Comparison of ENCODE assay signal across 9 cellular contexts in genomic region chr6:43628392-43629103, GRCh38. TPM values are rescaled to one million over a fixed set of nuclear protein-coding genes. Genes with fewer than 3 reads are reported as not detected.
A peak's percentile ranks its signal among the peaks of the same experiment; 100 is the strongest.
DNase-seq lines count a peak whose midpoint lies in the region; ATAC-seq and TF ChIP-seq lines count a peak whose summit lies in the region.
"Had no signal": no experiment of that assay in that cellular context is flagged by ENCODE, and none has a peak within 500 bp of the region (broad histone marks: within the 10 kb centered on the region; RNA-seq: fewer than 3 reads in every experiment).

No MANE protein-coding gene starts in this region.

- H3K9me2 ChIP-seq in GM23338 (ENCODE audit: insufficient read depth) = no peaks in the 10 kb centered on the region

- WGBS in endodermal cell (ENCODE audit: insufficient coverage in 1 of 2, insufficient read length in 1 of 2), 2 experiments = 15 to 23% methylated on average over 9 to 25 of the region's 25 CpGs

- peak; percentile 32 for DNase-seq in COR-L47 (lab: John Stamatoyannopoulos, UW)
- peak; percentile 89 for DNase-seq in GM23338 (ENCODE audit: low spot score)
- DNase-seq in NCI-H2171 treated with DMSO at 0.1 percent for 48 hours (lab: John Stamatoyannopoulos, UW) = peak; percentile 72
- DNase-seq in activated CD8-positive, alpha-beta T cell treated with anti-CD3 and anti-CD28 coated beads, Interleukin-2, amount 10 ng/mL, durations not matched to agents 7 days and 5 days = peak; percentile 76
- DNase-seq in endodermal cell = peak; percentile 87
- DNase-seq in mesothelial cell of epicardium (ENCODE audit: low spot score in 2 of 2, unreplicated experiment in 2 of 2) = peak in 1 of 2 experiments; percentile 58
- DNase-seq in stimulated activated naive CD4-positive, alpha-beta T cell (lab: John Stamatoyannopoulos, UW) = peak; percentile 19 to 61 (median 50)

- peaks cover 35% of the 10 kb centered on the region for H3K36me3 Mint-ChIP-seq in GM23338 (ENCODE audit: low read depth)
- H3K36me3 Mint-ChIP-seq in activated CD8-positive, alpha-beta T cell treated with anti-CD3 and anti-CD28 coated beads, Interleukin-2, amount 10 ng/mL, durations not matched to agents 7 days and 5 days (ENCODE audit: low read depth) = peaks cover 45% of the 10 kb centered on the region
- peaks cover 33% of the 10 kb centered on the region for H3K36me3 Mint-ChIP-seq in endodermal cell (ENCODE audit: low read depth)
- H3K36me3 Mint-ChIP-seq in mesothelial cell of epicardium = peaks cover 18% of the 10 kb centered on the region

- peak overlapping the region; percentile 71 for H3K9ac ChIP-seq in endodermal cell (ENCODE audit: extremely low read depth, low read length, poor library complexity, severe bottlenecking)

- H3K79me2 ChIP-seq in GM23338 (replicated peaks; ENCODE audit: insufficient read depth) = peaks cover 19% of the 10 kb centered on the region

- H3K4me3 ChIP-seq in GM23338 (peak overlapping the region; percentile 86), endodermal cell (ENCODE audit: low read length) (peak overlapping the region; percentile 99)

- H3K36me3 ChIP-seq in GM23338 (ENCODE audit: insufficient read depth) (peaks cover 3% of the 10 kb centered on the region; the same call in 1 of the 2 replicates), endodermal cell (ENCODE audit: control insufficient read depth, insufficient read depth, low read length) (peaks cover 36% of the 10 kb centered on the region)

- peak overlapping the region; percentile 91; the same call in 1 of the 2 replicates for H2AFZ ChIP-seq in GM23338

- peaks cover 6% of the 10 kb centered on the region for H3K27me3 Mint-ChIP-seq in GM23338 (ENCODE audit: insufficient read depth, low read depth, poor library complexity)
- no peaks in the 10 kb centered on the region for H3K27me3 Mint-ChIP-seq in activated CD8-positive, alpha-beta T cell treated with anti-CD3 and anti-CD28 coated beads, Interleukin-2, amount 10 ng/mL, durations not matched to agents 7 days and 5 days (ENCODE audit: low read depth)
- H3K27me3 Mint-ChIP-seq in endodermal cell (ENCODE audit: insufficient read depth) = no peaks in the 10 kb centered on the region
- no peaks in the 10 kb centered on the region for H3K27me3 Mint-ChIP-seq in mesothelial cell of epicardium (ENCODE audit: low read depth)

- peaks cover 7% of the 10 kb centered on the region for H4K20me1 ChIP-seq in GM23338 (replicated peaks; ENCODE audit: insufficient read depth)

- H3K27ac ChIP-seq in GM23338 (ENCODE audit: low read depth) = peak overlapping the region; percentile 90
- peak overlapping the region; percentile 66 for H3K27ac ChIP-seq in endodermal cell (ENCODE audit: low read depth, low read length)

- no peaks in the 10 kb centered on the region for H3K9me3 ChIP-seq in endodermal cell (ENCODE audit: control insufficient read depth, low read length)

- peak; percentile 51 for ATAC-seq in GM23338
- ATAC-seq in activated CD8-positive, alpha-beta T cell treated with anti-CD3 and anti-CD28 coated beads, Interleukin-2, amount 10 ng/mL, durations not matched to agents 7 days and 5 days = peak; percentile 28
- ATAC-seq in HG03196 (IDR thresholded peaks at IDR 0.05; ENCODE audit: unreplicated experiment) = no peak

- peak overlapping the region; percentile 93 for H3K4me2 ChIP-seq in GM23338

- TF ChIP-seq CTCF in GM23338 (conservative IDR thresholded peaks at IDR 0.05; ENCODE audit: low read depth in 2 of 2) (no peak), endodermal cell (conservative IDR thresholded peaks at IDR 0.05) (no peak), mesothelial cell of epicardium (IDR thresholded peaks at IDR 0.05; ENCODE audit: unreplicated experiment) (no peak)

- CTCF ChIA-PET in activated CD8-positive, alpha-beta T cell treated with anti-CD3 and anti-CD28 coated beads, Interleukin-2, amount 10 ng/mL, durations not matched to agents 7 days and 5 days (lab: Charles Lee) = interaction anchor here (0.9 to 2.0 kb wide), 6 partner anchors 8 to 141 kb away, joined by 3 to 9 read pairs (median 4); partner anchors contain the start of gene VEGFA

- H3K9me3 Mint-ChIP-seq in GM23338 (no peaks in the 10 kb centered on the region), endodermal cell (no peaks in the 10 kb centered on the region), mesothelial cell of epicardium (no peaks in the 10 kb centered on the region)
- H3K9me3 Mint-ChIP-seq in activated CD8-positive, alpha-beta T cell treated with anti-CD3 and anti-CD28 coated beads, Interleukin-2, amount 10 ng/mL, durations not matched to agents 7 days and 5 days (ENCODE audit: insufficient read depth) = no peaks in the 10 kb centered on the region

- POLR2A ChIA-PET in activated CD8-positive, alpha-beta T cell treated with anti-CD3 and anti-CD28 coated beads, Interleukin-2, amount 10 ng/mL, durations not matched to agents 7 days and 5 days (lab: Charles Lee) = interaction anchor here (1.0 to 2.5 kb wide), 17 partner anchors 9 to 649 kb away, joined by 3 to 19 read pairs (median 4); partner anchors contain the start of genes HSP90AB1, PEX6, POLH and POLR1C

- peak overlapping the region; percentile 100 for H3K27ac Mint-ChIP-seq in GM23338
- peak overlapping the region; percentile 100 for H3K27ac Mint-ChIP-seq in activated CD8-positive, alpha-beta T cell treated with anti-CD3 and anti-CD28 coated beads, Interleukin-2, amount 10 ng/mL, durations not matched to agents 7 days and 5 days
- H3K27ac Mint-ChIP-seq in endodermal cell = peak overlapping the region; percentile 93
- H3K27ac Mint-ChIP-seq in mesothelial cell of epicardium = peak overlapping the region; percentile 94

- 0 out of 2 replicates have a peak, but pooled peaks cover 10% of the 10 kb centered on the region for H3F3A ChIP-seq in GM23338 (replicated peaks; ENCODE audit: low read depth)

- H3K27me3 ChIP-seq in GM23338 (ENCODE audit: insufficient read depth) (no peaks in the 10 kb centered on the region), endodermal cell (ENCODE audit: control insufficient read depth, insufficient read depth, low read length, poor library complexity, severe bottlenecking) (no peaks in the 10 kb centered on the region)

- H3K4me1 ChIP-seq in GM23338 (ENCODE audit: insufficient read depth) = no peaks in the 10 kb centered on the region
- H3K4me1 ChIP-seq in endodermal cell (ENCODE audit: control insufficient read depth, insufficient read depth, low read length) = no peaks in the 10 kb centered on the region

- peaks cover 9% of the 10 kb centered on the region for H3K4me1 Mint-ChIP-seq in GM23338
- peaks cover 45% of the 10 kb centered on the region for H3K4me1 Mint-ChIP-seq in activated CD8-positive, alpha-beta T cell treated with anti-CD3 and anti-CD28 coated beads, Interleukin-2, amount 10 ng/mL, durations not matched to agents 7 days and 5 days (ENCODE audit: low read depth)
- H3K4me1 Mint-ChIP-seq in endodermal cell = peaks cover 29% of the 10 kb centered on the region
- H3K4me1 Mint-ChIP-seq in mesothelial cell of epicardium = peaks cover 24% of the 10 kb centered on the region

- H3K4me3 Mint-ChIP-seq in GM23338 (peak overlapping the region; percentile 96), endodermal cell (peak overlapping the region; percentile 80), mesothelial cell of epicardium (peak overlapping the region; percentile 91)
- H3K4me3 Mint-ChIP-seq in activated CD8-positive, alpha-beta T cell treated with anti-CD3 and anti-CD28 coated beads, Interleukin-2, amount 10 ng/mL, durations not matched to agents 7 days and 5 days = peak overlapping the region; percentile 99

TF ChIP-seq in GM23338, 12 proteins besides CTCF, POLR2A, EP300 and RAD21:
- TF ChIP-seq POLR2AphosphoS5 (IDR thresholded peaks at IDR 0.05; ENCODE audit: low read depth) (peak; percentile 44), STAT1 (IDR thresholded peaks at IDR 0.05; ENCODE audit: unreplicated experiment) (no peak)

RNA-seq across cellular contexts. Expression of gene GTPBP2, which starts 0.5 kb away (rescaled TPM):
- total RNA-seq in GM23338 (2014; rRNA removed; shearing (Covaris generic)) = 46.4 and 55.9 TPM in 2 replicates
- polyA plus RNA-seq in GM23338 (2016; fragmentation: Nextera tagmentation; extraction: Ambion mirVana) = 14.9 and 17.5 TPM in 2 replicates
- total RNA-seq in activated CD8-positive, alpha-beta T cell treated with anti-CD3 and anti-CD28 coated beads, Interleukin-2, amount 10 ng/mL, durations not matched to agents 7 days and 5 days = 10 to 100 TPM; 94.3 to 99.4 TPM
- total RNA-seq in endodermal cell (10 to 100 TPM; 87.9 to 90.6 TPM), mesothelial cell of epicardium (76.5 to 78.0 TPM (median 77.6 TPM) in 3 replicates)
- polyA plus RNA-seq in endodermal cell (2013, experiment 1 of 2) = 64.2 TPM
- 53.7 TPM for polyA plus RNA-seq in endodermal cell (2013, experiment 2 of 2)

RNA-seq across cellular contexts. Expression of gene MAD2L1BP, which starts 7.1 kb away (rescaled TPM):
- total RNA-seq in GM23338 (2014; rRNA removed; shearing (Covaris generic)) = 39.6 and 51.7 TPM in 2 replicates
- polyA plus RNA-seq in GM23338 (2016; fragmentation: Nextera tagmentation; extraction: Ambion mirVana) = 26.6 and 27.2 TPM in 2 replicates
- 10 to 100 TPM; 44.2 to 44.6 TPM for total RNA-seq in activated CD8-positive, alpha-beta T cell treated with anti-CD3 and anti-CD28 coated beads, Interleukin-2, amount 10 ng/mL, durations not matched to agents 7 days and 5 days
- total RNA-seq in endodermal cell (10 to 100 TPM; 32.7 to 41.5 TPM), mesothelial cell of epicardium (23.4 to 24.4 TPM (median 23.6 TPM) in 3 replicates)
- polyA plus RNA-seq in endodermal cell (2013, experiment 1 of 2) = 33.2 TPM
- polyA plus RNA-seq in endodermal cell (2013, experiment 2 of 2) = 31.6 TPM

RNA-seq across cellular contexts. Expression of gene RSPH9, which starts 16.3 kb away (rescaled TPM):
- 0.10 TPM in 1 of 2 replicates, not detected in the other for total RNA-seq in GM23338 (2014; rRNA removed; shearing (Covaris generic))
- polyA plus RNA-seq in GM23338 (2016; fragmentation: Nextera tagmentation; extraction: Ambion mirVana) = 0.38 and 0.39 TPM in 2 replicates
- total RNA-seq in activated CD8-positive, alpha-beta T cell treated with anti-CD3 and anti-CD28 coated beads, Interleukin-2, amount 10 ng/mL, durations not matched to agents 7 days and 5 days = not detected
- under 1 TPM; 0.44 to 0.64 TPM for total RNA-seq in endodermal cell
- 1.7 TPM for polyA plus RNA-seq in endodermal cell (2013, experiment 1 of 2)
- polyA plus RNA-seq in endodermal cell (2013, experiment 2 of 2) = 1.2 TPM
- total RNA-seq in mesothelial cell of epicardium = 0.80 to 0.88 TPM (median 0.82 TPM) in 3 replicates
- total RNA-seq: T-helper 1 cell treated with Interleukin-12 subunit alpha and Interleukin-12 subunit beta and Interleukin-4 antibody, amounts not matched to agents 30 ng/mL and 1 ng/mL, for 36 hours had no signal

RNA-seq across cellular contexts. Expression of gene POLH, which starts 52.6 kb away (rescaled TPM):
- 7.9 and 9.4 TPM in 2 replicates for total RNA-seq in GM23338 (2014; rRNA removed; shearing (Covaris generic))
- 4.2 and 5.8 TPM in 2 replicates for polyA plus RNA-seq in GM23338 (2016; fragmentation: Nextera tagmentation; extraction: Ambion mirVana)
- 10 to 100 TPM; 73.1 to 75.2 TPM for total RNA-seq in activated CD8-positive, alpha-beta T cell treated with anti-CD3 and anti-CD28 coated beads, Interleukin-2, amount 10 ng/mL, durations not matched to agents 7 days and 5 days
- total RNA-seq in endodermal cell = 10 to 100 TPM; 11.2 to 18.8 TPM
- polyA plus RNA-seq in endodermal cell (2013, experiment 1 of 2) = 11.0 TPM
- polyA plus RNA-seq in endodermal cell (2013, experiment 2 of 2) = 11.1 TPM
- 16.3 to 21.8 TPM (median 18.9 TPM) in 3 replicates for total RNA-seq in mesothelial cell of epicardium

RNA-seq across cellular contexts. Expression of gene XPO5, which starts 52.7 kb away (rescaled TPM):
- 77.4 and 95.2 TPM in 2 replicates for total RNA-seq in GM23338 (2014; rRNA removed; shearing (Covaris generic))
- 28.4 and 28.5 TPM in 2 replicates for polyA plus RNA-seq in GM23338 (2016; fragmentation: Nextera tagmentation; extraction: Ambion mirVana)
- 10 to 100 TPM; 57.6 to 62.1 TPM for total RNA-seq in activated CD8-positive, alpha-beta T cell treated with anti-CD3 and anti-CD28 coated beads, Interleukin-2, amount 10 ng/mL, durations not matched to agents 7 days and 5 days
- total RNA-seq in endodermal cell (10 to 100 TPM; 70.8 to 74.3 TPM), mesothelial cell of epicardium (58.1 to 62.6 TPM (median 58.7 TPM) in 3 replicates)
- 55.8 TPM for polyA plus RNA-seq in endodermal cell (2013, experiment 1 of 2)
- 51.4 TPM for polyA plus RNA-seq in endodermal cell (2013, experiment 2 of 2)
